In the genomic region with DNA sequence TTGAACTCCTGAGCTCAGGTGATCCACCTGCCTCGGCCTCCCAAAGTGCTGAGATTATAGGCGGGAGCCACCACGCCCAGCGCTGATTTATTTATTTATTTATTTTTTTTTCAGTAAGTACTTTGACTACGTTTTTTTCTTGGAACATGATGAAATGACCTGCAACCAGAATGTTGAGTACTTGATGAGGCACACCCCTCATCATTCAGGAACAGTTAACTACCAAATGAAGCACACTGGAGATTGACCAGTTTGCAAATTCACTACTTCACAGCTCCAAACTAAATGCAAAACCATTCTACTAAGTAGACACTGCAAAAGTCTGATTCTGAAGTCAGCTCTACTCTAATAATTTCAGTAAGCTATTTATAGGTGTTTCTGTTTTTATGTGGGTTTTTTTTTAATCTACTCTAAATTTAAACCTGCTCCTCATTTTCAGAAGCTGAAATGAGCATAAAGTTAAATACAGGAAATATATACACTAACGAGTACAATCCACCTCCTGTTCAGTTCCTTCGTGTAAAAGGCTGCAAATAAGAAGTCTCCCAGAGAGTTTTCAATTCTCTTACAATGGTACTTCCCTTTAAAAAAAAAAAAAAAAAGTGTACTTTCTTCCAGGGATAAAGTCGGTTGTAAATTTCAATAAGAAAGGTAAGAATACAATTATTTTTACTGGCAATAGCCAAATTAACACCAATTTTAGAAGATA, we compare ENCODE assay signal across 1 cellular context.
A peak's percentile ranks its signal among the peaks of the same experiment; 100 is the strongest.
TF ChIP-seq lines count a peak whose summit lies in the region.

No MANE protein-coding gene starts in this region.

TF ChIP-seq in HEK293, 187 proteins besides CTCF, POLR2A, EP300 and RAD21 (continued from another document and continues in another):
- TF ChIP-seq, protein P1, sequence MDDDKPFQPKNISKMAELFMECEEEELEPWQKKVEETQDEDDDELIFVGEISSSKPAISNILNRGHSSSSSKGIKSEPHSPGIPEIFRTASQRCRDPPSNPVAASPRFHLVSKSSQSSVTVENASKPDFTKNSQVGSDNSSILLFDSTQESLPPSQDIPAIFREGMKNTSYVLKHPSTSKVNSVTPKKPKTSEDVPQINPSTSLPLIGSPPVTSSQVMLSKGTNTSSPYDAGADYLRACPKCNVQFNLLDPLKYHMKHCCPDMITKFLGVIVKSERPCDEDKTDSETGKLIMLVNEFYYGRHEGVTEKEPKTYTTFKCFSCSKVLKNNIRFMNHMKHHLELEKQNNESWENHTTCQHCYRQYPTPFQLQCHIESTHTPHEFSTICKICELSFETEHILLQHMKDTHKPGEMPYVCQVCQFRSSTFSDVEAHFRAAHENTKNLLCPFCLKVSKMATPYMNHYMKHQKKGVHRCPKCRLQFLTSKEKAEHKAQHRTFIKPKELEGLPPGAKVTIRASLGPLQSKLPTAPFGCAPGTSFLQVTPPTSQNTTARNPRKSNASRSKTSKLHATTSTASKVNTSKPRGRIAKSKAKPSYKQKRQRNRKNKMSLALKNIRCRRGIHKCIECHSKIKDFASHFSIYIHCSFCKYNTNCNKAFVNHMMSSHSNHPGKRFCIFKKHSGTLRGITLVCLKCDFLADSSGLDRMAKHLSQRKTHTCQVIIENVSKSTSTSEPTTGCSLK (tag by site-specific recombination; IDR thresholded peaks at IDR 0.05), result no peak
- TF ChIP-seq ZNF548 (tag by site-specific recombination; IDR thresholded peaks at IDR 0.05), result no peak
- no peak for TF ChIP-seq HOXD13 (CRISPR knock-in tag; IDR thresholded peaks at IDR 0.05; ENCODE audit: borderline replicate concordance)
- TF ChIP-seq ZNF555 (tag by site-specific recombination; conservative IDR thresholded peaks at IDR 0.05), result no peak
- TF ChIP-seq, protein P2, sequence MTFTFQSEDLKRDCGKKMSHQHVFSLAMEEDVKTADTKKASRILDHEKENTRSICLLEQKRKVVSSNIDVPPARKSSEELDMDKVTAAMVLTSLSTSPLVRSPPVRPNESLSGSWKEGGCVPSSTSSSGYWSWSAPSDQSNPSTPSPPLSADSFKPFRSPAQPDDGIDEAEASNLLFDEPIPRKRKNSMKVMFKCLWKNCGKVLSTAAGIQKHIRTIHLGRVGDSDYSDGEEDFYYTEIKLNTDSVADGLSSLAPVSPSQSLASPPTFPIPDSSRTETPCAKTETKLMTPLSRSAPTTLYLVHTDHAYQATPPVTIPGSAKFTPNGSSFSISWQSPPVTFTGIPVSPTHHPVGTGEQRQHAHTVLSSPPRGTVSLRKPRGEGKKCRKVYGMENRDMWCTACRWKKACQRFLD (tag by site-specific recombination; IDR thresholded peaks at IDR 0.05), result no peak
- no peak for TF ChIP-seq ZNF404 (tag by site-specific recombination; IDR thresholded peaks at IDR 0.05)
- no peak for TF ChIP-seq ZNF311 (tag by site-specific recombination; IDR thresholded peaks at IDR 0.05; ENCODE audit: borderline replicate concordance)
- no peak for TF ChIP-seq PRDM6 (tag by site-specific recombination; IDR thresholded peaks at IDR 0.05)
- no peak for TF ChIP-seq ZNF768 (tag by site-specific recombination; IDR thresholded peaks at IDR 0.05)
- no peak for TF ChIP-seq ZNF629 (tag by site-specific recombination; IDR thresholded peaks at IDR 0.05)
- no peak for TF ChIP-seq ZBTB21 (tag by site-specific recombination; IDR thresholded peaks at IDR 0.05)
- no peak for TF ChIP-seq ZNF585B (tag by site-specific recombination; IDR thresholded peaks at IDR 0.05)
- no peak for TF ChIP-seq ZNF791 (tag by site-specific recombination; IDR thresholded peaks at IDR 0.05)
- no peak for TF ChIP-seq ZNF416 (tag by site-specific recombination; IDR thresholded peaks at IDR 0.05)
- TF ChIP-seq ZBTB49 (tag by site-specific recombination; IDR thresholded peaks at IDR 0.05; ENCODE audit: low read depth), result no peak
- no peak for TF ChIP-seq ZNF518A (tag by site-specific recombination; conservative IDR thresholded peaks at IDR 0.05; ENCODE audit: low read depth)
- TF ChIP-seq ZNF707 (tag by site-specific recombination; IDR thresholded peaks at IDR 0.05), result no peak
- TF ChIP-seq ZNF23 (tag by site-specific recombination; IDR thresholded peaks at IDR 0.05; ENCODE audit: borderline replicate concordance), result no peak
- TF ChIP-seq SETDB1 (IDR thresholded peaks at IDR 0.05; ENCODE audit: insufficient read length, low read length), result no peak
- no peak for TF ChIP-seq ZNF830 (tag by site-specific recombination; IDR thresholded peaks at IDR 0.05; ENCODE audit: low read depth)
- no peak for TF ChIP-seq ZNF580 (tag by site-specific recombination; IDR thresholded peaks at IDR 0.05)
- TF ChIP-seq, protein P3, sequence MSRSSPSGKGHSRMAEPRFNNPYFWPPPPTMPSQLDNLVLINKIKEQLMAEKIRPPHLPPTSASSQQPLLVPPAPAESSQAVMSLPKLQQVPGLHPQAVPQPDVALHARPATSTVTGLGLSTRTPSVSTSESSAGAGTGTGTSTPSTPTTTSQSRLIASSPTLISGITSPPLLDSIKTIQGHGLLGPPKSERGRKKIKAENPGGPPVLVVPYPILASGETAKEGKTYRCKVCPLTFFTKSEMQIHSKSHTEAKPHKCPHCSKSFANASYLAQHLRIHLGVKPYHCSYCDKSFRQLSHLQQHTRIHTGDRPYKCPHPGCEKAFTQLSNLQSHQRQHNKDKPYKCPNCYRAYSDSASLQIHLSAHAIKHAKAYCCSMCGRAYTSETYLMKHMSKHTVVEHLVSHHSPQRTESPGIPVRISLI (tag by site-specific recombination; IDR thresholded peaks at IDR 0.05), result 0 out of 2 replicates have a peak, but pooled peaks have one; percentile 8
- TF ChIP-seq SP2 (tag by site-specific recombination; IDR thresholded peaks at IDR 0.05), result no peak
- TF ChIP-seq ZNF324 (tag by site-specific recombination; IDR thresholded peaks at IDR 0.05), result no peak
- TF ChIP-seq ZNF18 (tag by site-specific recombination; IDR thresholded peaks at IDR 0.05), result no peak
- TF ChIP-seq KLF16 (tag by site-specific recombination; IDR thresholded peaks at IDR 0.05), result peak; percentile 86
- no peak for TF ChIP-seq ZBTB44 (tag by site-specific recombination; IDR thresholded peaks at IDR 0.05)
- 0 out of 2 replicates have a peak, but pooled peaks have one; percentile 58 for TF ChIP-seq ZEB2 (tag by site-specific recombination; IDR thresholded peaks at IDR 0.05)
- TF ChIP-seq ZNF558 (tag by site-specific recombination; IDR thresholded peaks at IDR 0.05), result 0 out of 2 replicates have a peak, but pooled peaks have one; percentile 19
- TF ChIP-seq ZFP37 (tag by site-specific recombination; IDR thresholded peaks at IDR 0.05), result no peak
- no peak for TF ChIP-seq ZNF266 (tag by site-specific recombination; IDR thresholded peaks at IDR 0.05; ENCODE audit: low read depth)
- TF ChIP-seq WT1 (tag by site-specific recombination; IDR thresholded peaks at IDR 0.05), result no peak
- 0 out of 2 replicates have a peak, but pooled peaks have one; percentile 16 for TF ChIP-seq SP3 (tag by site-specific recombination; IDR thresholded peaks at IDR 0.05)
- TF ChIP-seq, protein P4, sequence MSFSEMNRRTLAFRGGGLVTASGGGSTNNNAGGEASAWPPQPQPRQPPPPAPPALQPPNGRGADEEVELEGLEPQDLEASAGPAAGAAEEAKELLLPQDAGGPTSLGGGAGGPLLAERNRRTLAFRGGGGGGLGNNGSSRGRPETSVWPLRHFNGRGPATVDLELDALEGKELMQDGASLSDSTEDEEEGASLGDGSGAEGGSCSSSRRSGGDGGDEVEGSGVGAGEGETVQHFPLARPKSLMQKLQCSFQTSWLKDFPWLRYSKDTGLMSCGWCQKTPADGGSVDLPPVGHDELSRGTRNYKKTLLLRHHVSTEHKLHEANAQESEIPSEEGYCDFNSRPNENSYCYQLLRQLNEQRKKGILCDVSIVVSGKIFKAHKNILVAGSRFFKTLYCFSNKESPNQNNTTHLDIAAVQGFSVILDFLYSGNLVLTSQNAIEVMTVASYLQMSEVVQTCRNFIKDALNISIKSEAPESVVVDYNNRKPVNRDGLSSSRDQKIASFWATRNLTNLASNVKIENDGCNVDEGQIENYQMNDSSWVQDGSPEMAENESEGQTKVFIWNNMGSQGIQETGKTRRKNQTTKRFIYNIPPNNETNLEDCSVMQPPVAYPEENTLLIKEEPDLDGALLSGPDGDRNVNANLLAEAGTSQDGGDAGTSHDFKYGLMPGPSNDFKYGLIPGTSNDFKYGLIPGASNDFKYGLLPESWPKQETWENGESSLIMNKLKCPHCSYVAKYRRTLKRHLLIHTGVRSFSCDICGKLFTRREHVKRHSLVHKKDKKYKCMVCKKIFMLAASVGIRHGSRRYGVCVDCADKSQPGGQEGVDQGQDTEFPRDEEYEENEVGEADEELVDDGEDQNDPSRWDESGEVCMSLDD (tag by site-specific recombination; IDR thresholded peaks at IDR 0.05), result no peak
- no peak for TF ChIP-seq KLF9 (tag by site-specific recombination; IDR thresholded peaks at IDR 0.05; ENCODE audit: low read depth)
